ENCODE assay signal across 8 cellular contexts in genomic region chr12:123269395-123269892, GRCh38. TPM values are rescaled to one million over a fixed set of nuclear protein-coding genes. Genes with fewer than 3 reads are reported as not detected.
DNase-seq lines count a peak whose midpoint lies in the region; ATAC-seq and TF ChIP-seq lines count a peak whose summit lies in the region.

No MANE protein-coding gene starts in this region.

- H3K9me3 Mint-ChIP-seq in mesothelial cell of epicardium: no peaks in the 10 kb centered on the region

- H3K27me3 Mint-ChIP-seq in mesothelial cell of epicardium (ENCODE audit: low read depth): no peaks in the 10 kb centered on the region

- no peaks in the 10 kb centered on the region for H3K9me3 ChIP-seq in esophagus (ENCODE audit: control insufficient read depth in 2 of 2, insufficient read depth in 1 of 2, low read depth in 1 of 2, low read length in 1 of 2)
- no peaks in the 10 kb centered on the region for H3K9me3 ChIP-seq in subcutaneous abdominal adipose tissue (ENCODE audit: control insufficient read depth in 5 of 5, low read length in 5 of 5)

- peak; percentile 15 for TF ChIP-seq CTCF in mesothelial cell of epicardium (IDR thresholded peaks at IDR 0.05; ENCODE audit: unreplicated experiment)

- H3K36me3 Mint-ChIP-seq in mesothelial cell of epicardium: peaks cover 8% of the 10 kb centered on the region

- 6 to 16% methylated on average over 29 to 32 of the region's 32 CpGs for WGBS in esophagus, 2 donors

- H3K27ac Mint-ChIP-seq in mesothelial cell of epicardium: peak overlapping the region; percentile 94

- H3K27ac ChIP-seq in esophagus (ENCODE audit: low read depth in 2 of 2, low read length in 1 of 2) (peak overlapping the region; percentile 74 to 81), subcutaneous abdominal adipose tissue (ENCODE audit: low read depth, low read length) (peak overlapping the region; percentile 30)

- DNase-seq in DMS153 treated with DMSO at 0.1 percent for 48 hours (lab: John Stamatoyannopoulos, UW; ENCODE audit: unreplicated experiment) (peak; percentile 39), NAMALWA (ENCODE audit: low spot score) (peak; percentile 62), mesothelial cell of epicardium (ENCODE audit: low spot score in 2 of 2, unreplicated experiment in 2 of 2) (peak in 1 of 2 experiments; percentile 71)
- peak; percentile 45 for DNase-seq in activated T-cell treated with anti-CD3 and anti-CD28 coated beads, Interleukin-2, amount 50 U/mL, for 1 hour

- H3K36me3 ChIP-seq in esophagus (ENCODE audit: control insufficient read depth in 2 of 2, insufficient read depth in 2 of 2, low read length in 1 of 2): peaks cover 6 to 25% of the 10 kb centered on the region in 2 donors
- peaks cover 0 to 27% (median 19%) of the 10 kb centered on the region in 5 donors for H3K36me3 ChIP-seq in subcutaneous abdominal adipose tissue (ENCODE audit: control insufficient read depth in 5 of 5, insufficient read depth in 5 of 5, low read length in 5 of 5)

- H3K27me3 ChIP-seq in esophagus (ENCODE audit: control insufficient read depth in 1 of 2, insufficient read depth in 2 of 2, low read length in 2 of 2): no peaks in the 10 kb centered on the region
- no peaks in the 10 kb centered on the region for H3K27me3 ChIP-seq in subcutaneous abdominal adipose tissue (ENCODE audit: control insufficient read depth in 5 of 5, insufficient read depth in 4 of 5, low read length in 5 of 5)

- H3K4me1 Mint-ChIP-seq in mesothelial cell of epicardium: peaks cover 20% of the 10 kb centered on the region

- peak overlapping the region; percentile 87 for H3K4me3 Mint-ChIP-seq in mesothelial cell of epicardium

- peak overlapping the region in 2 of 5 donors; percentile 71 to 76 for H3K9ac ChIP-seq in subcutaneous abdominal adipose tissue (ENCODE audit: low read length in 5 of 5)

- no peak for ATAC-seq in HG02852 (IDR thresholded peaks at IDR 0.05; ENCODE audit: unreplicated experiment)
- no peak for ATAC-seq in HG03442 (IDR thresholded peaks at IDR 0.05; ENCODE audit: unreplicated experiment)

- peaks cover 5 to 31% of the 10 kb centered on the region in 2 donors for H3K4me1 ChIP-seq in esophagus (ENCODE audit: control insufficient read depth in 2 of 2, insufficient read depth in 2 of 2, low read length in 1 of 2)
- peaks cover 4 to 43% (median 37%) of the 10 kb centered on the region in 5 donors for H3K4me1 ChIP-seq in subcutaneous abdominal adipose tissue (ENCODE audit: control insufficient read depth in 5 of 5, insufficient read depth in 5 of 5, low read length in 5 of 5)

- peak overlapping the region; percentile 66 to 96 for H3K4me3 ChIP-seq in esophagus (ENCODE audit: low read depth in 1 of 2, low read length in 2 of 2)
- H3K4me3 ChIP-seq in subcutaneous abdominal adipose tissue (ENCODE audit: low read depth in 1 of 5, low read length in 5 of 5): peak overlapping the region; percentile 31 to 73 (median 69)

RNA-seq across cellular contexts. Expression of gene CDK2AP1, which starts 2.2 kb away (rescaled TPM):
- 100 to 1,000 TPM; 111 to 213 TPM for polyA plus RNA-seq in esophagus
- total RNA-seq in mesothelial cell of epicardium: 108 to 117 TPM (median 113 TPM) in 3 replicates

RNA-seq across cellular contexts. Expression of gene MTRFR, which starts 36.2 kb away (rescaled TPM):
- polyA plus RNA-seq in esophagus: 10 to 100 TPM in 1 of 2 donors, 1 to 10 TPM in 1; 6.3 to 10.6 TPM
- 15.3 to 16.6 TPM (median 15.7 TPM) in 3 replicates for total RNA-seq in mesothelial cell of epicardium

RNA-seq across cellular contexts. Expression of gene MPHOSPH9, which starts 36.5 kb away (rescaled TPM):
- polyA plus RNA-seq in esophagus: 1 to 10 TPM; 3.9 to 4.0 TPM
- total RNA-seq in mesothelial cell of epicardium: 35.7 to 40.9 TPM (median 36.5 TPM) in 3 replicates
